Comparison of ENCODE assay signal across 31 cellular contexts in genomic region chr5:73630760-73631159, GRCh38. TPM values are rescaled to one million over a fixed set of nuclear protein-coding genes. Genes with fewer than 3 reads are reported as not detected.
A peak's percentile ranks its signal among the peaks of the same experiment; 100 is the strongest.
DNase-seq lines count a peak whose midpoint lies in the region; ATAC-seq, FAIRE-seq and TF ChIP-seq lines count a peak whose summit lies in the region.
"Had no signal": no experiment of that assay in that cellular context is flagged by ENCODE, and none has a peak within 500 bp of the region (broad histone marks: within the 10 kb centered on the region; RNA-seq: fewer than 3 reads in every experiment).

No MANE protein-coding gene starts in this region.

- no peak overlapping the region for H2AFZ ChIP-seq in K562 (ENCODE audit: low read depth, low read length)

- no peak overlapping the region for H3K9ac ChIP-seq in K562 (ENCODE audit: insufficient read depth in 1 of 2, low read depth in 2 of 2, low read length in 2 of 2)
- no peak overlapping the region for H3K9ac ChIP-seq in skeletal muscle satellite cell (ENCODE audit: low read depth, low read length)
- H3K9ac ChIP-seq: BLaER1 had no signal

- CTCF ChIA-PET in Panc1 (lab: Charles Lee), result no interaction called here
- CTCF ChIA-PET in K562 (lab: Yijun Ruan, JAX; ENCODE audit: low intra/inter-chr PET ratio), result no interaction called here

- ATAC-seq in Panc1, result no peak
- ATAC-seq in K562, result no peak
- ATAC-seq: HCT116, Right ventricle myocardium inferior had no signal

- no peaks in the 10 kb centered on the region for H3K9me1 ChIP-seq in K562 (ENCODE audit: control insufficient read depth, insufficient read depth, low read length)

- FAIRE-seq in K562 (lab: Jason Lieb, UNC), result no peak
- FAIRE-seq: D721Med, GM12891, GM19239, RCC 7860 had no signal

- peak; percentile 33 for DNase-seq in NCI-H82 (lab: John Stamatoyannopoulos, UW)
- no peak for DNase-seq in NCI-H82 treated with DMSO at 0.1 percent for 48 hours (lab: John Stamatoyannopoulos, UW; ENCODE audit: unreplicated experiment)
- DNase-seq in Panc1 (ENCODE audit: low read depth, low spot score), result no peak
- DNase-seq in K562 (ENCODE audit: extremely low read depth in 1 of 4, low spot score in 3 of 4), result no peak
- no peak for DNase-seq in nucleus accumbens (lab: John Stamatoyannopoulos, UW)
- DNase-seq in MG63, result no peak
- no peak for DNase-seq in central memory CD4-positive, alpha-beta T cell
- DNase-seq: 8988T; CD4-positive, CD25-positive, alpha-beta regulatory T cell; DMS79; EL; GDM1; Kasumi-1; MV-4-11; NCI-H1105; NCI-H146; NCI-H1930; NCI-H446 treated with DMSO at 0.1 percent for 48 hours; NCI-H526; SJCRH30; T-helper 1 cell had no signal

- no peaks in the 10 kb centered on the region for H3K27me3 ChIP-seq in Panc1 (ENCODE audit: control insufficient read depth, insufficient read depth, low read length)
- peaks cover 7 to 20% of the 10 kb centered on the region in 2 experiments; a peak in 4 of 5 replicates for H3K27me3 ChIP-seq in K562 (ENCODE audit: control insufficient read depth in 2 of 2, insufficient read depth in 2 of 2, low read length in 2 of 2)
- H3K27me3 ChIP-seq in skeletal muscle satellite cell (ENCODE audit: control insufficient read depth, insufficient read depth, low read length), result no peaks in the 10 kb centered on the region
- H3K27me3 ChIP-seq in MG63, result no peaks in the 10 kb centered on the region
- H3K27me3 ChIP-seq: SJCRH30 had no signal

- H3K4me3 ChIP-seq in Panc1 (ENCODE audit: low read depth in 2 of 2, low read length in 2 of 2), result no peak overlapping the region
- H3K4me3 ChIP-seq in K562, result no peak overlapping the region
- no peak overlapping the region for H3K4me3 ChIP-seq in skeletal muscle satellite cell (ENCODE audit: low read length)
- no peak overlapping the region for H3K4me3 ChIP-seq in MG63
- H3K4me3 ChIP-seq: BLaER1, SJCRH30 had no signal

- no TSS peak for BruUV-seq in Panc1 (replicated peaks; lab: Mats Ljungman, UMichigan)
- BruUV-seq in K562 (replicated peaks; lab: Mats Ljungman, UMichigan), result no TSS peak

- no peak for TF ChIP-seq RAD21 in K562 (CRISPR knock-in tag; conservative IDR thresholded peaks at IDR 0.05 in 1 of 2, IDR thresholded peaks at IDR 0.05 in 1 of 2)

- TF ChIP-seq POLR2A in K562 (conservative IDR thresholded peaks at IDR 0.05), result no peak

- TF ChIP-seq CTCF in Panc1 (IDR thresholded peaks at IDR 0.05) (no peak), K562 (IDR thresholded peaks at IDR 0.05 in 2 of 3, conservative IDR thresholded peaks at IDR 0.05 in 1 of 3; ENCODE audit: insufficient read depth in 2 of 3, low read depth in 1 of 3, low read length in 3 of 3) (no peak)

- H4K20me1 ChIP-seq in K562 (replicated peaks; ENCODE audit: control insufficient read depth, insufficient read depth, low read length), result no peaks in the 10 kb centered on the region
- H4K20me1 ChIP-seq: BLaER1 had no signal

- no peaks in the 10 kb centered on the region for H3K79me2 ChIP-seq in K562 (ENCODE audit: control insufficient read depth, insufficient read depth, low read length)

- H3K4me2 ChIP-seq in K562 (ENCODE audit: insufficient read depth, low read length) (no peak overlapping the region), skeletal muscle satellite cell (ENCODE audit: low read length) (peak overlapping the region; percentile 14)
- H3K4me2 ChIP-seq: BLaER1 had no signal

- TF ChIP-seq EP300 in K562 (IDR thresholded peaks at IDR 0.05; ENCODE audit: low read length), result no peak

- H3K4me1 ChIP-seq in Panc1 (ENCODE audit: control insufficient read depth, insufficient read depth, low read length), result peaks cover 75% of the 10 kb centered on the region
- H3K4me1 ChIP-seq in K562 (replicated peaks in 1 of 2; ENCODE audit: control insufficient read depth in 2 of 2, insufficient read depth in 2 of 2, low read length in 2 of 2), result peaks cover 0 to 7% of the 10 kb centered on the region in 2 experiments; a peak in 1 of 5 replicates
- peaks cover 57% of the 10 kb centered on the region for H3K4me1 ChIP-seq in skeletal muscle satellite cell (ENCODE audit: control insufficient read depth, insufficient read depth, low read length)
- H3K4me1 ChIP-seq: SJCRH30 had no signal

- H3K9me3 ChIP-seq in Panc1 (ENCODE audit: control insufficient read depth, insufficient read depth, low read depth, low read length) (no peaks in the 10 kb centered on the region), K562 (replicated peaks; ENCODE audit: control insufficient read depth, insufficient read depth, low read depth, low read length) (no peaks in the 10 kb centered on the region), skeletal muscle satellite cell (replicated peaks; ENCODE audit: low read length) (no peaks in the 10 kb centered on the region), MG63 (no peaks in the 10 kb centered on the region)
- H3K9me3 ChIP-seq: BLaER1, SJCRH30 had no signal

- intact Hi-C loops in Panc1 (cut with micrococcal nuclease; ENCODE audit: unreplicated experiment) (no loop called here), K562 (cut with micrococcal nuclease) (no loop called here)

- in situ Hi-C loops in Panc1 (cut with HindIII; ENCODE audit: low pct_unique_long_range_greater_than_20kb, low sequenced_read_pairs) (no loop called here), K562 (cut with MboI) (no loop called here)

- POLR2A ChIA-PET in Panc1 (lab: Charles Lee), result interaction anchor here (0.9 kb wide), 1 partner anchor 67 kb away, joined by 3 read pairs; no protein-coding TSS in a partner anchor
- POLR2A ChIA-PET in K562 (lab: Yijun Ruan, JAX), result no interaction called here

- H3K36me3 ChIP-seq in Panc1 (ENCODE audit: control insufficient read depth, insufficient read depth, low read length) (no peaks in the 10 kb centered on the region), K562 (ENCODE audit: control insufficient read depth, insufficient read depth, low read length) (no peaks in the 10 kb centered on the region), skeletal muscle satellite cell (ENCODE audit: insufficient read depth, low read length) (peaks cover 4% of the 10 kb centered on the region), MG63 (peaks cover 9% of the 10 kb centered on the region)
- H3K36me3 ChIP-seq: BLaER1, SJCRH30 had no signal

- peak overlapping the region; percentile 5; the same call in 1 of the 2 replicates for H3K27ac ChIP-seq in Panc1 (ENCODE audit: low read length)
- H3K27ac ChIP-seq in K562 (ENCODE audit: extremely low read depth, low read depth, low read length), result no peak overlapping the region
- H3K27ac ChIP-seq: BLaER1, HL-60, SJCRH30 had no signal

TF ChIP-seq in K562, 482 proteins besides CTCF, POLR2A, EP300 and RAD21:
- TF ChIP-seq TCF15 (CRISPR knock-in tag; IDR thresholded peaks at IDR 0.05) (no peak), ZBTB1 (CRISPR knock-in tag; IDR thresholded peaks at IDR 0.05; ENCODE audit: borderline replicate concordance, low read depth) (no peak), MEIS2 (IDR thresholded peaks at IDR 0.05; ENCODE audit: partially characterized antibody) (peak; percentile 29), RBM25 (IDR thresholded peaks at IDR 0.05; ENCODE audit: low read depth, low read length, severe bottlenecking) (no peak), ZNF586 (CRISPR knock-in tag; conservative IDR thresholded peaks at IDR 0.05) (no peak), LARP7 (IDR thresholded peaks at IDR 0.05) (no peak), FOSL1 (tag; conservative IDR thresholded peaks at IDR 0.05) (0 out of 2 replicates have a peak, but pooled peaks have one; percentile 14), PKNOX1 (IDR thresholded peaks at IDR 0.05) (peak; percentile 77), EP400 (IDR thresholded peaks at IDR 0.05) (no peak)

RNA-seq across cellular contexts. Expression of gene ARHGEF28, which starts 4.8 kb away (rescaled TPM):
- 34.8 TPM for total RNA-seq in Panc1 (2021; ENCODE audit: unreplicated experiment)
- 14.1 TPM for polyA plus RNA-seq in Panc1 (2012; ENCODE audit: insufficient read length)
- 0.26 TPM in 1 of 2 replicates, not detected in the other for total RNA-seq in K562 (2011; cell fraction: chromatin; rRNA removed; ENCODE audit: low replicate concordance)
- 0.13 TPM in 1 of 2 replicates, not detected in the other for total RNA-seq in K562 (2011; cell fraction: nucleolus; rRNA removed)
- total RNA-seq in K562 (2011; cell fraction: nucleoplasm; rRNA removed), result not detected in 2 replicates
- total RNA-seq in K562 (2014; rRNA removed), result not detected in 2 replicates
- not detected in 2 replicates for total RNA-seq in K562 (2014; rRNA removed; fragmentation: Illumina TruSeq; extraction: Trizol)
- total RNA-seq in K562 (2015; rRNA removed; fragmentation: Illumina TruSeq; extraction: Trizol), result not detected in 2 replicates
- total RNA-seq in K562 (2021), result 0.07 and 0.27 TPM in 2 replicates
- polyA plus RNA-seq in K562 (2011; rRNA removed), result not detected in 2 replicates
- 0.01 TPM in 1 of 2 replicates, not detected in the other for polyA plus RNA-seq in K562 (2011; cell fraction: cytosol; rRNA removed)
- 0.01 and 0.06 TPM in 2 replicates for polyA plus RNA-seq in K562 (2011; cell fraction: nucleus; rRNA removed)
- 0.03 TPM in 1 of 2 replicates, not detected in the other for polyA plus RNA-seq in K562 (2012)
- polyA plus RNA-seq in K562 (2014; fragmentation: Illumina TruSeq; extraction: Trizol), result not detected in 2 replicates
- not detected for polyA plus RNA-seq in K562 (2014; fragmentation: Nextera tagmentation; extraction: Ambion mirVana)
- polyA plus RNA-seq in K562 (2014; rRNA removed), result not detected in 2 replicates
- 0.21 TPM in 1 of 2 replicates, not detected in the other for polyA minus RNA-seq in K562 (2011; rRNA and poly(A)+ RNA removed)
- polyA minus RNA-seq in K562 (2011; cell fraction: cytosol; rRNA and poly(A)+ RNA removed), result 1.0 TPM in 1 of 2 replicates, not detected in the other
- polyA minus RNA-seq in K562 (2011; cell fraction: nucleus; rRNA and poly(A)+ RNA removed), result 0.11 TPM in 1 of 2 replicates, not detected in the other
- total RNA-seq in skeletal muscle satellite cell (2012; rRNA removed), result 16.5 and 18.8 TPM in 2 replicates
- 7.6 and 8.0 TPM in 2 replicates for total RNA-seq in MG63 (2014; rRNA removed; shearing (Covaris generic); ENCODE audit: low replicate concordance)
- total RNA-seq: CD4-positive, CD25-positive, alpha-beta regulatory T cell; OCI-LY7 had no signal
- polyA plus RNA-seq: CD4-positive, CD25-positive, alpha-beta regulatory T cell had no signal
